ENCODE assay signal across 1 cellular context in the genomic region with DNA sequence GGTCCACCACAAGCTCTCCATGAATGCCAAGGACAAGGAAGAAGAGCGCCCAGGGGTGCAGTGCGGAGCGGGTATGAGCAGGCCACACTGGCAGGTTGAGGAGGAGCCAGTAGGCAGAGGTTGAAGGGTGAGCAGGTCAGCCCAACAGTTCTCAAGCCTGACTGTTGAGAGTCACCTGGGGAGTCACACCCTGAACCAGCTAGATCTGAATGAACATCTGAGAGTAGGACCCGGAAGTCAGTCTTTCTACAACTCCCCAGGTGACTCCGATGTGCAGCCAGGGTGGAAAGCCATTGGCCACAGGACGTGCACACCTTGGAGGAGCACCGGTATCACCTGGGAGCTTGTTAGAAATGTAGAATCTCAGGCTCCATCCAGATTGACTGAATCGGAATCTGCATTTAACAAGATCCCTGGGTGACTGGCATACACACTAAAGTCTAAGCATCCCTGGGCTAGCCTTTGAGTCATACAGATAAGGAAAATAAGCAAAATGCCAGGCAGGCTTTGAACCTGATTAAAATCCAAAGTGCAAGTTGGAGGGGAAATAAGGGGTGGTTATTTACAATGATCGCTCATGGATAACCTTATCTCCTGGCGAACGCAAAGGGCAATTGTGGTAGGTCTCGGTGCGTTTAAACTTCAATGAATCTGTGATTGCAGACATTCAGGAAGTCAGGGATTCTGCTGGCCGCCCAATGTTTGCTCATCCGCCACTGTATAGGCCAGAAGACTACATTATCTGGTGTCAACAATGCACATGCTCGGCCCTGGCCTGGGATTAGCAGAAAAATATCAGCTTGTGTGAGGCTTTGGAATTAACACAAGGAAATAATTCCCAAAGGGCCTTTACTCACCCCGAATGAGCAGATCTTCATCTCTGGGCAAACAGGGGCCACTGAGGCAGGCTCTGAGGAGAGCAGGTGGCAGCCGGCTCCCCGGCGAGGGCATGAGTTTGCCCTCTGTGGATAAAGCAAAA.
A peak's percentile ranks its signal among the peaks of the same experiment; 100 is the strongest.
TF ChIP-seq lines count a peak whose summit lies in the region.

No MANE protein-coding gene starts in this region.

TF ChIP-seq in HepG2, 621 proteins besides CTCF, POLR2A, EP300 and RAD21 (continued from another document and continues in another):
- TF ChIP-seq, protein P1, sequence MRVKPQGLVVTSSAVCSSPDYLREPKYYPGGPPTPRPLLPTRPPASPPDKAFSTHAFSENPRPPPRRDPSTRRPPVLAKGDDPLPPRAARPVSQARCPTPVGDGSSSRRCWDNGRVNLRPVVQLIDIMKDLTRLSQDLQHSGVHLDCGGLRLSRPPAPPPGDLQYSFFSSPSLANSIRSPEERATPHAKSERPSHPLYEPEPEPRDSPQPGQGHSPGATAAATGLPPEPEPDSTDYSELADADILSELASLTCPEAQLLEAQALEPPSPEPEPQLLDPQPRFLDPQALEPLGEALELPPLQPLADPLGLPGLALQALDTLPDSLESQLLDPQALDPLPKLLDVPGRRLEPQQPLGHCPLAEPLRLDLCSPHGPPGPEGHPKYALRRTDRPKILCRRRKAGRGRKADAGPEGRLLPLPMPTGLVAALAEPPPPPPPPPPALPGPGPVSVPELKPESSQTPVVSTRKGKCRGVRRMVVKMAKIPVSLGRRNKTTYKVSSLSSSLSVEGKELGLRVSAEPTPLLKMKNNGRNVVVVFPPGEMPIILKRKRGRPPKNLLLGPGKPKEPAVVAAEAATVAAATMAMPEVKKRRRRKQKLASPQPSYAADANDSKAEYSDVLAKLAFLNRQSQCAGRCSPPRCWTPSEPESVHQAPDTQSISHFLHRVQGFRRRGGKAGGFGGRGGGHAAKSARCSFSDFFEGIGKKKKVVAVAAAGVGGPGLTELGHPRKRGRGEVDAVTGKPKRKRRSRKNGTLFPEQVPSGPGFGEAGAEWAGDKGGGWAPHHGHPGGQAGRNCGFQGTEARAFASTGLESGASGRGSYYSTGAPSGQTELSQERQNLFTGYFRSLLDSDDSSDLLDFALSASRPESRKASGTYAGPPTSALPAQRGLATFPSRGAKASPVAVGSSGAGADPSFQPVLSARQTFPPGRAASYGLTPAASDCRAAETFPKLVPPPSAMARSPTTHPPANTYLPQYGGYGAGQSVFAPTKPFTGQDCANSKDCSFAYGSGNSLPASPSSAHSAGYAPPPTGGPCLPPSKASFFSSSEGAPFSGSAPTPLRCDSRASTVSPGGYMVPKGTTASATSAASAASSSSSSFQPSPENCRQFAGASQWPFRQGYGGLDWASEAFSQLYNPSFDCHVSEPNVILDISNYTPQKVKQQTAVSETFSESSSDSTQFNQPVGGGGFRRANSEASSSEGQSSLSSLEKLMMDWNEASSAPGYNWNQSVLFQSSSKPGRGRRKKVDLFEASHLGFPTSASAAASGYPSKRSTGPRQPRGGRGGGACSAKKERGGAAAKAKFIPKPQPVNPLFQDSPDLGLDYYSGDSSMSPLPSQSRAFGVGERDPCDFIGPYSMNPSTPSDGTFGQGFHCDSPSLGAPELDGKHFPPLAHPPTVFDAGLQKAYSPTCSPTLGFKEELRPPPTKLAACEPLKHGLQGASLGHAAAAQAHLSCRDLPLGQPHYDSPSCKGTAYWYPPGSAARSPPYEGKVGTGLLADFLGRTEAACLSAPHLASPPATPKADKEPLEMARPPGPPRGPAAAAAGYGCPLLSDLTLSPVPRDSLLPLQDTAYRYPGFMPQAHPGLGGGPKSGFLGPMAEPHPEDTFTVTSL (CRISPR knock-in tag; IDR thresholded peaks at IDR 0.05; ENCODE audit: borderline replicate concordance): peak; percentile 99
- TF ChIP-seq GATAD1 (CRISPR knock-in tag; IDR thresholded peaks at IDR 0.05) (no peak), SIX4 (CRISPR knock-in tag; IDR thresholded peaks at IDR 0.05) (peak; percentile 61), ZZZ3 (CRISPR knock-in tag; IDR thresholded peaks at IDR 0.05; ENCODE audit: borderline replicate concordance) (peak; percentile 33; the same call in 1 of the 2 replicates), ZNF781 (CRISPR knock-in tag; IDR thresholded peaks at IDR 0.05; ENCODE audit: borderline replicate concordance, not compliant biosample characterization) (peak; percentile 69), ZNF431 (CRISPR knock-in tag; IDR thresholded peaks at IDR 0.05; ENCODE audit: borderline replicate concordance, low read depth) (0 out of 2 replicates have a peak, but pooled peaks have one; percentile 62), ZSCAN9 (CRISPR knock-in tag; IDR thresholded peaks at IDR 0.05; ENCODE audit: borderline replicate concordance) (0 out of 2 replicates have a peak, but pooled peaks have one; percentile 36), BRD4 (CRISPR knock-in tag; IDR thresholded peaks at IDR 0.05) (no peak), STAG1 (CRISPR knock-in tag; IDR thresholded peaks at IDR 0.05) (0 out of 2 replicates have a peak, but pooled peaks have one; percentile 8), NR2F6 (IDR thresholded peaks at IDR 0.05) (peak; percentile 95), NR2F6 (CRISPR knock-in tag; IDR thresholded peaks at IDR 0.05) (peak; percentile 90), ZNF207 (IDR thresholded peaks at IDR 0.05; ENCODE audit: borderline replicate concordance) (no peak), MED1 (CRISPR knock-in tag; IDR thresholded peaks at IDR 0.05) (peak; percentile 96), NFYB (CRISPR knock-in tag; IDR thresholded peaks at IDR 0.05) (peak; percentile 33; the same call in 1 of the 2 replicates), ZNF282 (IDR thresholded peaks at IDR 0.05; ENCODE audit: partially characterized antibody) (no peak), GZF1 (CRISPR knock-in tag; IDR thresholded peaks at IDR 0.05) (0 out of 2 replicates have a peak, but pooled peaks have one; percentile 44), SNAI1 (CRISPR knock-in tag; IDR thresholded peaks at IDR 0.05; ENCODE audit: borderline replicate concordance) (no peak), THAP9 (CRISPR knock-in tag; IDR thresholded peaks at IDR 0.05; ENCODE audit: borderline replicate concordance) (0 out of 2 replicates have a peak, but pooled peaks have one; percentile 25), ZNF3 (CRISPR knock-in tag; IDR thresholded peaks at IDR 0.05) (no peak), NONO (IDR thresholded peaks at IDR 0.05) (no peak), NONO (CRISPR knock-in tag; conservative IDR thresholded peaks at IDR 0.05) (peak; percentile 68; the same call in 1 of the 2 replicates), BCL6 (CRISPR knock-in tag; IDR thresholded peaks at IDR 0.05) (peak; percentile 84), SMARCE1 (IDR thresholded peaks at IDR 0.05; ENCODE audit: borderline replicate concordance) (no peak), ELF4 (CRISPR knock-in tag; IDR thresholded peaks at IDR 0.05; ENCODE audit: borderline replicate concordance) (peak; percentile 91), SIN3A (IDR thresholded peaks at IDR 0.05; ENCODE audit: borderline replicate concordance, low read depth, low read length) (0 out of 2 replicates have a peak, but pooled peaks have one; percentile 28), ZNF777 (CRISPR knock-in tag; IDR thresholded peaks at IDR 0.05) (no peak), SALL1 (CRISPR knock-in tag; IDR thresholded peaks at IDR 0.05) (peak; percentile 94), RARG (CRISPR knock-in tag; IDR thresholded peaks at IDR 0.05; ENCODE audit: low read depth) (no peak), ZHX2 (IDR thresholded peaks at IDR 0.05; ENCODE audit: low read depth) (peak; percentile 53; the same call in 1 of the 2 replicates), ZHX2 (CRISPR knock-in tag; IDR thresholded peaks at IDR 0.05; ENCODE audit: borderline replicate concordance) (no peak)
- TF ChIP-seq, protein P2, sequence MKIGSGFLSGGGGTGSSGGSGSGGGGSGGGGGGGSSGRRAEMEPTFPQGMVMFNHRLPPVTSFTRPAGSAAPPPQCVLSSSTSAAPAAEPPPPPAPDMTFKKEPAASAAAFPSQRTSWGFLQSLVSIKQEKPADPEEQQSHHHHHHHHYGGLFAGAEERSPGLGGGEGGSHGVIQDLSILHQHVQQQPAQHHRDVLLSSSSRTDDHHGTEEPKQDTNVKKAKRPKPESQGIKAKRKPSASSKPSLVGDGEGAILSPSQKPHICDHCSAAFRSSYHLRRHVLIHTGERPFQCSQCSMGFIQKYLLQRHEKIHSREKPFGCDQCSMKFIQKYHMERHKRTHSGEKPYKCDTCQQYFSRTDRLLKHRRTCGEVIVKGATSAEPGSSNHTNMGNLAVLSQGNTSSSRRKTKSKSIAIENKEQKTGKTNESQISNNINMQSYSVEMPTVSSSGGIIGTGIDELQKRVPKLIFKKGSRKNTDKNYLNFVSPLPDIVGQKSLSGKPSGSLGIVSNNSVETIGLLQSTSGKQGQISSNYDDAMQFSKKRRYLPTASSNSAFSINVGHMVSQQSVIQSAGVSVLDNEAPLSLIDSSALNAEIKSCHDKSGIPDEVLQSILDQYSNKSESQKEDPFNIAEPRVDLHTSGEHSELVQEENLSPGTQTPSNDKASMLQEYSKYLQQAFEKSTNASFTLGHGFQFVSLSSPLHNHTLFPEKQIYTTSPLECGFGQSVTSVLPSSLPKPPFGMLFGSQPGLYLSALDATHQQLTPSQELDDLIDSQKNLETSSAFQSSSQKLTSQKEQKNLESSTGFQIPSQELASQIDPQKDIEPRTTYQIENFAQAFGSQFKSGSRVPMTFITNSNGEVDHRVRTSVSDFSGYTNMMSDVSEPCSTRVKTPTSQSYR (CRISPR knock-in tag; IDR thresholded peaks at IDR 0.05; ENCODE audit: borderline replicate concordance): no peak
- TF ChIP-seq, protein P3, sequence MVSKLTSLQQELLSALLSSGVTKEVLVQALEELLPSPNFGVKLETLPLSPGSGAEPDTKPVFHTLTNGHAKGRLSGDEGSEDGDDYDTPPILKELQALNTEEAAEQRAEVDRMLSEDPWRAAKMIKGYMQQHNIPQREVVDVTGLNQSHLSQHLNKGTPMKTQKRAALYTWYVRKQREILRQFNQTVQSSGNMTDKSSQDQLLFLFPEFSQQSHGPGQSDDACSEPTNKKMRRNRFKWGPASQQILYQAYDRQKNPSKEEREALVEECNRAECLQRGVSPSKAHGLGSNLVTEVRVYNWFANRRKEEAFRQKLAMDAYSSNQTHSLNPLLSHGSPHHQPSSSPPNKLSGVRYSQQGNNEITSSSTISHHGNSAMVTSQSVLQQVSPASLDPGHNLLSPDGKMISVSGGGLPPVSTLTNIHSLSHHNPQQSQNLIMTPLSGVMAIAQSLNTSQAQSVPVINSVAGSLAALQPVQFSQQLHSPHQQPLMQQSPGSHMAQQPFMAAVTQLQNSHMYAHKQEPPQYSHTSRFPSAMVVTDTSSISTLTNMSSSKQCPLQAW (CRISPR knock-in tag; IDR thresholded peaks at IDR 0.05): peak; percentile 86
- TF ChIP-seq, protein P4, sequence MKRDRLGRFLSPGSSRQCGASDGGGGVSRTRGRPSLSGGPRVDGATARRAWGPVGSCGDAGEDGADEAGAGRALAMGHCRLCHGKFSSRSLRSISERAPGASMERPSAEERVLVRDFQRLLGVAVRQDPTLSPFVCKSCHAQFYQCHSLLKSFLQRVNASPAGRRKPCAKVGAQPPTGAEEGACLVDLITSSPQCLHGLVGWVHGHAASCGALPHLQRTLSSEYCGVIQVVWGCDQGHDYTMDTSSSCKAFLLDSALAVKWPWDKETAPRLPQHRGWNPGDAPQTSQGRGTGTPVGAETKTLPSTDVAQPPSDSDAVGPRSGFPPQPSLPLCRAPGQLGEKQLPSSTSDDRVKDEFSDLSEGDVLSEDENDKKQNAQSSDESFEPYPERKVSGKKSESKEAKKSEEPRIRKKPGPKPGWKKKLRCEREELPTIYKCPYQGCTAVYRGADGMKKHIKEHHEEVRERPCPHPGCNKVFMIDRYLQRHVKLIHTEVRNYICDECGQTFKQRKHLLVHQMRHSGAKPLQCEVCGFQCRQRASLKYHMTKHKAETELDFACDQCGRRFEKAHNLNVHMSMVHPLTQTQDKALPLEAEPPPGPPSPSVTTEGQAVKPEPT (CRISPR knock-in tag; IDR thresholded peaks at IDR 0.05; ENCODE audit: low read depth): no peak
